Comparison of ENCODE assay signal across 8 cellular contexts in genomic region chr12:132083731-132084641, GRCh38.
DNase-seq lines count a peak whose midpoint lies in the region; ATAC-seq lines count a peak whose summit lies in the region.

No MANE protein-coding gene starts in this region.

- H3K27ac ChIP-seq in BLaER1 treated with 17β-estradiol and CSF1 and Interleukin-3, amounts not matched to agents 10 nM and 100 nM = peak overlapping the region; percentile 81 to 96 (median 92)

- peaks cover 0 to 20% (median 0%) of the 10 kb centered on the region in 11 experiments; a peak in 9 of 22 replicates for H4K20me1 ChIP-seq in BLaER1 treated with 17β-estradiol and CSF1 and Interleukin-3, amounts not matched to agents 10 nM and 100 nM

- H3K4me2 ChIP-seq in BLaER1 treated with 17β-estradiol and CSF1 and Interleukin-3, amounts not matched to agents 10 nM and 100 nM = peak overlapping the region; percentile 69 to 99 (median 95)

- no peaks in the 10 kb centered on the region for H3K27me3 ChIP-seq in BLaER1 treated with 17β-estradiol and CSF1 and Interleukin-3, amounts not matched to agents 10 nM and 100 nM

- H3K4me3 ChIP-seq in BLaER1 treated with 17β-estradiol and CSF1 and Interleukin-3, amounts not matched to agents 10 nM and 100 nM = peak overlapping the region; percentile 76 to 88 (median 84)

- peaks cover 10 to 49% (median 25%) of the 10 kb centered on the region in 11 experiments; a peak in 21 of 22 replicates for H3K36me3 ChIP-seq in BLaER1 treated with 17β-estradiol and CSF1 and Interleukin-3, amounts not matched to agents 10 nM and 100 nM

- H3K9ac ChIP-seq in BLaER1 treated with 17β-estradiol and CSF1 and Interleukin-3, amounts not matched to agents 10 nM and 100 nM = peak overlapping the region; percentile 88 to 97 (median 94)

- peak; percentile 85 for ATAC-seq in GM19328 (IDR thresholded peaks at IDR 0.05; ENCODE audit: unreplicated experiment)
- peak; percentile 83 for ATAC-seq in HG03460 (IDR thresholded peaks at IDR 0.05; ENCODE audit: unreplicated experiment)

- DNase-seq in NCI-H524 treated with DMSO at 0.1 percent for 48 hours (lab: John Stamatoyannopoulos, UW) (peak; percentile 46), cortex of kidney (lab: John Stamatoyannopoulos, UW) (peak; percentile 60), left kidney (ENCODE audit: low read depth, low spot score) (peak; percentile 96)
- peak; percentile 90 for DNase-seq in activated CD4-positive, alpha-beta T cell treated with anti-CD3 and anti-CD28 coated beads for 48 hours
- DNase-seq in stimulated activated CD4-positive, alpha-beta T cell treated with anti-CD3 and anti-CD28 coated beads, Interleukin-1b, Interleukin-23, amount 100 ng/mL, for 4 hours (ENCODE audit: low read depth in 2 of 2) = peak; percentile 82 to 84

- no peaks in the 10 kb centered on the region for H3K9me3 ChIP-seq in BLaER1 treated with 17β-estradiol and CSF1 and Interleukin-3, amounts not matched to agents 10 nM and 100 nM (replicated peaks in 1 of 11)

- H3K4me1 ChIP-seq in BLaER1 treated with 17β-estradiol and CSF1 and Interleukin-3, amounts not matched to agents 10 nM and 100 nM = peaks cover 11 to 30% (median 27%) of the 10 kb centered on the region in 10 experiments

Comparison
In these comparisons a context has a peak if more than half of its experiments do, and no peak if none do; other contexts are left out.
1. Peak in every context shown above with its lines: DNase-seq, ATAC-seq, H3K4me3 ChIP-seq and H3K27ac ChIP-seq.
2. DNase-seq: peak in every context shown above with its lines; median percentile 96 in left kidney; 90 in activated CD4-positive, alpha-beta T cell treated with anti-CD3 and anti-CD28 coated beads for 48 hours; 83 in stimulated activated CD4-positive, alpha-beta T cell treated with anti-CD3 and anti-CD28 coated beads, Interleukin-1b, Interleukin-23, amount 100 ng/mL, for 4 hours; 60 in cortex of kidney; 46 in NCI-H524 treated with DMSO at 0.1 percent for 48 hours.